Comparison of ENCODE assay signal across 8 cellular contexts in genomic region chr7:159197066-159197975, GRCh38. TPM values are rescaled to one million over a fixed set of nuclear protein-coding genes. Genes with fewer than 3 reads are reported as not detected.
DNase-seq lines count a peak whose midpoint lies in the region; ATAC-seq and TF ChIP-seq lines count a peak whose summit lies in the region.

No MANE protein-coding gene starts in this region.

- H3K9me3 ChIP-seq in uterus: no peaks in the 10 kb centered on the region

- no peaks in the 10 kb centered on the region for H3K9me3 Mint-ChIP-seq in T-helper 1 cell treated with Interleukin-12 subunit alpha and Interleukin-12 subunit beta and Interleukin-4 antibody, amounts not matched to agents 30 μg/mL and 1 μg/mL, for 36 hours

- DNase-seq in left ventricle myocardium superior (peak; percentile 35), uterus (peak; percentile 42 to 44)

- H3K4me1 ChIP-seq in uterus: peaks cover 0 to 11% of the 10 kb centered on the region in 2 donors

- peaks cover 27% of the 10 kb centered on the region for H3K4me1 Mint-ChIP-seq in T-helper 1 cell treated with Interleukin-12 subunit alpha and Interleukin-12 subunit beta and Interleukin-4 antibody, amounts not matched to agents 30 μg/mL and 1 μg/mL, for 36 hours (ENCODE audit: low read depth)

- TF ChIP-seq CTCF in uterus (IDR thresholded peaks at IDR 0.05): no peak

- no peaks in the 10 kb centered on the region for H3K27me3 ChIP-seq in uterus

- H3K27ac ChIP-seq in uterus: peak overlapping the region; percentile 16 to 45

- peak overlapping the region; percentile 77 for H3K4me3 Mint-ChIP-seq in T-helper 1 cell treated with Interleukin-12 subunit alpha and Interleukin-12 subunit beta and Interleukin-4 antibody, amounts not matched to agents 30 μg/mL and 1 μg/mL, for 36 hours

- H3K36me3 ChIP-seq in uterus: no peaks in the 10 kb centered on the region

- ATAC-seq in GM18511 (IDR thresholded peaks at IDR 0.05; ENCODE audit: unreplicated experiment) (peak; percentile 79), HG02938 (IDR thresholded peaks at IDR 0.05; ENCODE audit: unreplicated experiment) (peak; percentile 65), left ventricle myocardium superior (peak; percentile 82), HG02870 (IDR thresholded peaks at IDR 0.05; ENCODE audit: unreplicated experiment) (no peak), HG03039 (IDR thresholded peaks at IDR 0.05; ENCODE audit: unreplicated experiment) (no peak), HG03135 (IDR thresholded peaks at IDR 0.05; ENCODE audit: unreplicated experiment) (no peak)

- H3K4me3 ChIP-seq in uterus: no peak overlapping the region

- H3K27me3 Mint-ChIP-seq in T-helper 1 cell treated with Interleukin-12 subunit alpha and Interleukin-12 subunit beta and Interleukin-4 antibody, amounts not matched to agents 30 μg/mL and 1 μg/mL, for 36 hours (ENCODE audit: low read depth): no peaks in the 10 kb centered on the region

- no peaks in the 10 kb centered on the region for H3K36me3 Mint-ChIP-seq in T-helper 1 cell treated with Interleukin-12 subunit alpha and Interleukin-12 subunit beta and Interleukin-4 antibody, amounts not matched to agents 30 μg/mL and 1 μg/mL, for 36 hours (ENCODE audit: low read depth)

- TF ChIP-seq POLR2A in uterus (IDR thresholded peaks at IDR 0.05): no peak

- intact Hi-C loops in left ventricle myocardium superior (cut with micrococcal nuclease): no loop called here
- intact Hi-C loops in uterus (cut with DNase I; ENCODE audit: low total_unique reads): no loop called here

- peak overlapping the region; percentile 93 for H3K27ac Mint-ChIP-seq in T-helper 1 cell treated with Interleukin-12 subunit alpha and Interleukin-12 subunit beta and Interleukin-4 antibody, amounts not matched to agents 30 μg/mL and 1 μg/mL, for 36 hours

RNA-seq across cellular contexts. Expression of gene VIPR2, which starts 52.7 kb away (rescaled TPM):
- total RNA-seq in left ventricle myocardium superior (21.3 TPM), uterus (1 to 10 TPM; 3.1 to 9.8 (median 4.5) TPM)

Comparison
In these comparisons a context has a peak if more than half of its experiments do, and no peak if none do; other contexts are left out.
1. ATAC-seq: peak in GM18511 (single experiment), HG02938 (single experiment) and left ventricle myocardium superior (single experiment); none in HG02870 (single experiment), HG03039 (single experiment) and HG03135 (single experiment).